22 cellular contexts compared by ENCODE assay signal in the genomic region with DNA sequence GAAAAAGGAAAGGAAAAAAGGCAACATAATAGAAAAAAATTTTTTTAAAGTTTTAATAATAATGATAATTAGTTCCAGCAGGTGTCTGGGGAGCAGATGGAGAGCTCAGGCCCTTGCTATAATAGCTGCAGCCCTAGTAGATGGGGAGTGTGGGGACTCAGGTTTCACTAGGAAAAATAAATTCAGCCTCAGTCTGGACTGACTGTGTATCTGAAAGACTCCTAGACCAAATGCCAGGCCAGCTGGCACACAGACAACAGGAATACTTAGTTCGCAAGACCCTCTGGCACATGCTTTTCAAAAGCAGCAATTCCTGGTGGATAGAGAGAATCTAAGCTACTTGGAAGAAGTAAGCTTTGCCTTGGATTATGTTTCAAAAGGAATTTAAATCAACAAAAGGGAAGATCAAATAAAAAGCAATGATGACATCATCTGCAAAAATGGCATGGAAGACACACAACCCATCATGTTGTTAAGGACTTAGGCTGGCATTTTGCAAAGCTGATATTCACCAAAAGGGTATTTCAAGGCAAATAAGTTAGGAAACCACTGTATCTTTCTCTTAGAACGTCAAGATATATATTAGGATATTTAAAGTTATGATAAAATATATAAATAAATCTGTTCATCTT.
A peak's percentile ranks its signal among the peaks of the same experiment; 100 is the strongest.
DNase-seq lines count a peak whose midpoint lies in the region; ATAC-seq and TF ChIP-seq lines count a peak whose summit lies in the region.
"Had no signal": no experiment of that assay in that cellular context is flagged by ENCODE, and none has a peak within 500 bp of the region (broad histone marks: within the 10 kb centered on the region; RNA-seq: fewer than 3 reads in every experiment).

No MANE protein-coding gene starts in this region.

- no peaks in the 10 kb centered on the region for H3K9me3 ChIP-seq in MM.1S (replicated peaks; ENCODE audit: insufficient read depth, low read length)
- H3K9me3 ChIP-seq: prostate gland, thyroid gland had no signal

- DNase-seq in DMS 273 (lab: John Stamatoyannopoulos, UW; ENCODE audit: unreplicated experiment): peak; percentile 96
- DNase-seq in NCI-H146 (lab: John Stamatoyannopoulos, UW): peak; percentile 79
- DNase-seq in NCI-H524 (lab: John Stamatoyannopoulos, UW): peak; percentile 94 to 99
- peak; percentile 38 for DNase-seq in dedifferentiated amniotic fluid mesenchymal stem cell (ENCODE audit: extremely low spot score)
- no peak for DNase-seq in NCI-H2227 (lab: John Stamatoyannopoulos, UW; ENCODE audit: unreplicated experiment)
- no peak for DNase-seq in MM.1S
- no peak for DNase-seq in T-helper 2 cell treated with Interferon-gamma antibody and Interleukin-4, amounts not matched to agents 5 μg/mL and 100 μg/mL, for 36 hours (ENCODE audit: low spot score)
- no peak for DNase-seq in omental fat pad (ENCODE audit: low spot score)
- DNase-seq: activated CD4-positive, CD25-positive, alpha-beta regulatory T cell; activated gamma-delta T cell; AML-193; immature natural killer cell; mammary epithelial cell; natural killer cell; T-cell; thyroid gland had no signal

- TF ChIP-seq CTCF in MM.1S (IDR thresholded peaks at IDR 0.05; ENCODE audit: low read length) (no peak), omental fat pad (IDR thresholded peaks at IDR 0.05) (no peak)

- H3K9me2 ChIP-seq in MM.1S (replicated peaks; ENCODE audit: insufficient read depth, low read length): no peaks in the 10 kb centered on the region

- H2AFZ ChIP-seq in MM.1S (ENCODE audit: low read length): no peak overlapping the region

- H3K79me2 ChIP-seq in MM.1S (ENCODE audit: low read length): no peaks in the 10 kb centered on the region

- H3K4me1 Mint-ChIP-seq in T-helper 2 cell treated with Interferon-gamma antibody and Interleukin-4, amounts not matched to agents 5 μg/mL and 100 μg/mL, for 36 hours (ENCODE audit: low read depth): no peaks in the 10 kb centered on the region
- H3K4me1 Mint-ChIP-seq: stimulated activated effector memory CD8-positive, alpha-beta T cell treated with anti-CD3 and anti-CD28 coated beads, Interleukin-12 subunit alpha, Interleukin-12 subunit beta, amount 100 ng/mL, for 72 hours had no signal

- no peaks in the 10 kb centered on the region for H3F3A ChIP-seq in MM.1S (ENCODE audit: insufficient read depth, low read length)

- H3K4me2 ChIP-seq in MM.1S (ENCODE audit: low read depth, low read length): no peak overlapping the region

- H4K20me1 ChIP-seq in MM.1S (ENCODE audit: insufficient read depth, low read length): no peaks in the 10 kb centered on the region

- no peaks in the 10 kb centered on the region for H3K9me3 Mint-ChIP-seq in T-helper 2 cell treated with Interferon-gamma antibody and Interleukin-4, amounts not matched to agents 5 μg/mL and 100 μg/mL, for 36 hours
- H3K9me3 Mint-ChIP-seq: dendritic cell treated with granulocyte-macrophage colony-stimulating factor and Interleukin-4, amounts not matched to agents 40 ng/mL and 50 ng/mL, for 4 days; immature natural killer cell; natural killer cell; stimulated activated effector memory CD8-positive, alpha-beta T cell treated with anti-CD3 and anti-CD28 coated beads, Interleukin-12 subunit alpha, Interleukin-12 subunit beta, amount 100 ng/mL, for 72 hours; T-cell had no signal

- no peaks in the 10 kb centered on the region; the same call in 1 of the 2 replicates for H3K36me3 ChIP-seq in MM.1S (replicated peaks; ENCODE audit: insufficient read depth, low read length)
- H3K36me3 ChIP-seq: prostate gland, thyroid gland had no signal

- no peak overlapping the region for H3K4me3 Mint-ChIP-seq in T-helper 2 cell treated with Interferon-gamma antibody and Interleukin-4, amounts not matched to agents 5 μg/mL and 100 μg/mL, for 36 hours
- H3K4me3 Mint-ChIP-seq: dendritic cell treated with granulocyte-macrophage colony-stimulating factor and Interleukin-4, amounts not matched to agents 40 ng/mL and 50 ng/mL, for 4 days; immature natural killer cell; natural killer cell; stimulated activated effector memory CD8-positive, alpha-beta T cell treated with anti-CD3 and anti-CD28 coated beads, Interleukin-12 subunit alpha, Interleukin-12 subunit beta, amount 100 ng/mL, for 72 hours; T-cell had no signal

- H3K27me3 Mint-ChIP-seq in T-helper 2 cell treated with Interferon-gamma antibody and Interleukin-4, amounts not matched to agents 5 μg/mL and 100 μg/mL, for 36 hours (ENCODE audit: low read depth): no peaks in the 10 kb centered on the region
- H3K27me3 Mint-ChIP-seq: dendritic cell treated with granulocyte-macrophage colony-stimulating factor and Interleukin-4, amounts not matched to agents 40 ng/mL and 50 ng/mL, for 4 days; T-cell had no signal

- no peaks in the 10 kb centered on the region for H3K4me1 ChIP-seq in MM.1S (ENCODE audit: low read length)
- H3K4me1 ChIP-seq: prostate gland, thyroid gland had no signal

- no peak overlapping the region for H3K9ac ChIP-seq in MM.1S (ENCODE audit: low read length)

- no peak for ATAC-seq in omental fat pad (ENCODE audit: low FRiP score)
- ATAC-seq: esophagus mucosa; HCT116; natural killer cell; stimulated activated effector memory CD8-positive, alpha-beta T cell treated with anti-CD3 and anti-CD28 coated beads, Interleukin-12 subunit alpha, Interleukin-12 subunit beta, amount 100 ng/mL, for 72 hours; T-cell had no signal

- H3K36me3 Mint-ChIP-seq in T-helper 2 cell treated with Interferon-gamma antibody and Interleukin-4, amounts not matched to agents 5 μg/mL and 100 μg/mL, for 36 hours (ENCODE audit: low read depth): peaks cover 7% of the 10 kb centered on the region
- H3K36me3 Mint-ChIP-seq: natural killer cell had no signal

- H3K27ac Mint-ChIP-seq in T-helper 2 cell treated with Interferon-gamma antibody and Interleukin-4, amounts not matched to agents 5 μg/mL and 100 μg/mL, for 36 hours: no peak overlapping the region
- H3K27ac Mint-ChIP-seq: dendritic cell treated with granulocyte-macrophage colony-stimulating factor and Interleukin-4, amounts not matched to agents 40 ng/mL and 50 ng/mL, for 4 days; natural killer cell; stimulated activated effector memory CD8-positive, alpha-beta T cell treated with anti-CD3 and anti-CD28 coated beads, Interleukin-12 subunit alpha, Interleukin-12 subunit beta, amount 100 ng/mL, for 72 hours; T-cell had no signal

- no peak overlapping the region for H3K27ac ChIP-seq in MM.1S (ENCODE audit: low read length)
- H3K27ac ChIP-seq: prostate gland, RWPE1, thyroid gland had no signal

- H3K4me3 ChIP-seq in MM.1S (ENCODE audit: low read length): no peak overlapping the region
- H3K4me3 ChIP-seq: prostate gland, thyroid gland had no signal

- H3K27me3 ChIP-seq in MM.1S (replicated peaks; ENCODE audit: insufficient read depth, low read length): no peaks in the 10 kb centered on the region
- H3K27me3 ChIP-seq: thyroid gland had no signal

Comparison
In these comparisons a context has a peak if more than half of its experiments do, and no peak if none do; other contexts are left out.
1. DNase-seq: peak in DMS 273 (single experiment), NCI-H146 (single experiment), NCI-H524 (2 of 2) and dedifferentiated amniotic fluid mesenchymal stem cell (single experiment); none in NCI-H2227 (single experiment), MM.1S (single experiment), T-helper 2 cell treated with Interferon-gamma antibody and Interleukin-4, amounts not matched to agents 5 μg/mL and 100 μg/mL, for 36 hours (single experiment) and omental fat pad (single experiment).